Comparison of ENCODE assay signal across 22 cellular contexts in the genomic region with DNA sequence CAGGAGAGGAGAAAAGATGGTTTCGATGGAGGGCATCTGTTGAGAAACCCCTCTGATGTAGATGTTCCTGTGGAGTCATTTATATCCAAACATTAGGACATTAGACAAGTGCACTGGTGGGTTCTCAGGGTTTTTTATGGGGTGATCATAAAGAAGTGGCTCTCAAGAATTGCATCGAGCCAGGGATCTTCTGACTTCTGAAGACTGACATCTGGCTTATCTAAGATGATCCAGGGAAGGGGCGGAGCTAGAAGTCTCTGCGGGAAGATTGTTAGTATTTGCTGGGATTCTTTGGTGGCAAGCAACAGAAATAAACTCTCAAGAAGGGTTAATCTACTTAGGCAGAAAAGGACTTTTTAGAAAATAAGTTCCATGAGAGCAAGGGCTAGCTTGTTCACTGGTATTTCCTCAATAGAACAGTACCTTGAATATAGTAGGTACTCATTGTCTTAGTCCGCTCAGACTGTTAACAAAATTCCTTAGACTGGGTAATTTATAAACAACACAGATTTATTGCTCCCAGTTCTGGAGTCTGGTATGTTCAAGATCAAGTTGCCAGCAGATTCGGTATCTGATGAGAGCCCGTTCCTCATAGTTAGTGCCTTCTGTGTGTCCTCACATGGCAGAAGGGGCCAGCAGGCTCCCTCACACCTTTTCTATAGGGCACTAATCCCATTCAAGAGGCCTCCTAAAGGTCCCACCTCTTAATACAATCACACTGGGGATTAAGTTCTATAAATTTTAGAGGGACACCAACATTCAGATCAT. TPM values are rescaled to one million over a fixed set of nuclear protein-coding genes. Genes with fewer than 3 reads are reported as not detected.
A peak's percentile ranks its signal among the peaks of the same experiment; 100 is the strongest.
DNase-seq lines count a peak whose midpoint lies in the region; ATAC-seq and TF ChIP-seq lines count a peak whose summit lies in the region.
"Had no signal": no experiment of that assay in that cellular context is flagged by ENCODE, and none has a peak within 500 bp of the region (broad histone marks: within the 10 kb centered on the region; RNA-seq: fewer than 3 reads in every experiment).

No MANE protein-coding gene starts in this region.

- TF ChIP-seq POLR2A in esophagus muscularis mucosa (IDR thresholded peaks at IDR 0.05; ENCODE audit: low read depth) (no peak), gastrocnemius medialis (IDR thresholded peaks at IDR 0.05) (no peak)

- DNase-seq in left ventricle myocardium inferior: no peak
- DNase-seq in left ventricle myocardium superior: no peak
- DNase-seq in esophagus muscularis mucosa (ENCODE audit: extremely low spot score): peak; percentile 80
- no peak for DNase-seq in gastrocnemius medialis
- DNase-seq in activated effector memory CD4-positive, alpha-beta T cell treated with Interleukin-2 at 50 U/mL for 16 hours: no peak
- no peak for DNase-seq in Kasumi-1 (lab: John Stamatoyannopoulos, UW)
- DNase-seq in mesothelial cell of epicardium (ENCODE audit: low spot score in 2 of 2, unreplicated experiment in 2 of 2): no peak
- DNase-seq: activated CD4-positive, alpha-beta T cell treated with anti-CD3 and anti-CD28 coated beads, Interleukin-2, amount 50 U/mL, for 1 hour; activated naive CD8-positive, alpha-beta T cell treated with anti-CD3 and anti-CD28 coated beads for 36 hours; DND-41; esophagus squamous epithelium; KG1; midbrain; NCI-H1694 treated with DMSO at 0.1 percent for 48 hours; NCI-H446; small intestine had no signal

- no peaks in the 10 kb centered on the region for H3K27me3 Mint-ChIP-seq in mesothelial cell of epicardium (ENCODE audit: low read depth)
- H3K27me3 Mint-ChIP-seq: activated naive CD8-positive, alpha-beta T cell treated with anti-CD3 and anti-CD28 coated beads for 36 hours; stimulated activated memory B cell treated with anti-CD40 and anti-IgM and Interleukin-4, amounts not matched to agents 10 μg/mL and 1 μg/mL and 100 μg/mL, for 72 hours had no signal

- WGBS in esophagus muscularis mucosa: 79% methylated on average over 7 of the region's 7 CpGs

- peaks cover 7% of the 10 kb centered on the region for H3K4me1 Mint-ChIP-seq in mesothelial cell of epicardium
- H3K4me1 Mint-ChIP-seq: activated naive CD8-positive, alpha-beta T cell treated with anti-CD3 and anti-CD28 coated beads for 36 hours; neural crest cell had no signal

- no peak for ATAC-seq in left ventricle myocardium superior
- ATAC-seq in gastrocnemius medialis: no peak
- no peak for ATAC-seq in GM19463 (IDR thresholded peaks at IDR 0.05; ENCODE audit: unreplicated experiment)
- ATAC-seq: stimulated activated memory B cell treated with anti-CD40 and anti-IgM and Interleukin-4, amounts not matched to agents 10 μg/mL and 1 μg/mL and 100 μg/mL, for 72 hours had no signal

- TF ChIP-seq EP300 in esophagus muscularis mucosa (IDR thresholded peaks at IDR 0.05): no peak

- H3K9me3 Mint-ChIP-seq in mesothelial cell of epicardium: peaks cover 7% of the 10 kb centered on the region
- H3K9me3 Mint-ChIP-seq: activated naive CD8-positive, alpha-beta T cell treated with anti-CD3 and anti-CD28 coated beads for 36 hours; activated T-helper 2 cell treated with anti-CD3 and anti-CD28 coated beads, Interferon-gamma antibody, Interleukin-2, Interleukin-4, amounts not matched to agents 10 μg/mL and 5 μg/mL and 100 μg/mL, durations not matched to agents 14 hours and 24 hours and 36 hours; neural crest cell had no signal

- no peaks in the 10 kb centered on the region for H3K36me3 Mint-ChIP-seq in mesothelial cell of epicardium
- H3K36me3 Mint-ChIP-seq: activated naive CD8-positive, alpha-beta T cell treated with anti-CD3 and anti-CD28 coated beads for 36 hours; stimulated activated memory B cell treated with anti-CD40 and anti-IgM and Interleukin-4, amounts not matched to agents 10 μg/mL and 1 μg/mL and 100 μg/mL, for 72 hours had no signal

- H3K36me3 ChIP-seq in left ventricle myocardium inferior: no peaks in the 10 kb centered on the region
- H3K36me3 ChIP-seq in esophagus muscularis mucosa: no peaks in the 10 kb centered on the region
- H3K36me3 ChIP-seq in gastrocnemius medialis: no peaks in the 10 kb centered on the region
- H3K36me3 ChIP-seq: esophagus squamous epithelium, tibial nerve had no signal

- peaks cover 5% of the 10 kb centered on the region for H3K9me3 ChIP-seq in left ventricle myocardium inferior (replicated peaks)
- no peaks in the 10 kb centered on the region for H3K9me3 ChIP-seq in esophagus muscularis mucosa
- H3K9me3 ChIP-seq in gastrocnemius medialis: no peaks in the 10 kb centered on the region
- H3K9me3 ChIP-seq: esophagus squamous epithelium, tibial nerve had no signal

- no peaks in the 10 kb centered on the region for H3K27me3 ChIP-seq in left ventricle myocardium inferior (ENCODE audit: low read depth)
- H3K27me3 ChIP-seq in esophagus muscularis mucosa: no peaks in the 10 kb centered on the region
- no peaks in the 10 kb centered on the region for H3K27me3 ChIP-seq in gastrocnemius medialis
- H3K27me3 ChIP-seq: esophagus squamous epithelium, tibial nerve had no signal

- no peak overlapping the region for H3K27ac Mint-ChIP-seq in mesothelial cell of epicardium
- H3K27ac Mint-ChIP-seq: activated naive CD8-positive, alpha-beta T cell treated with anti-CD3 and anti-CD28 coated beads for 36 hours; activated T-helper 2 cell treated with anti-CD3 and anti-CD28 coated beads, Interferon-gamma antibody, Interleukin-2, Interleukin-4, amounts not matched to agents 10 μg/mL and 5 μg/mL and 100 μg/mL, durations not matched to agents 14 hours and 24 hours and 36 hours; stimulated activated memory B cell treated with anti-CD40 and anti-IgM and Interleukin-4, amounts not matched to agents 10 μg/mL and 1 μg/mL and 100 μg/mL, for 72 hours had no signal

- in situ Hi-C loops in gastrocnemius medialis (cut with MboI; ENCODE audit: low sequenced_read_pairs in 4 of 4): no loop called here

- H3K4me3 Mint-ChIP-seq in mesothelial cell of epicardium: no peak overlapping the region
- H3K4me3 Mint-ChIP-seq: activated naive CD8-positive, alpha-beta T cell treated with anti-CD3 and anti-CD28 coated beads for 36 hours; neural crest cell; stimulated activated memory B cell treated with anti-CD40 and anti-IgM and Interleukin-4, amounts not matched to agents 10 μg/mL and 1 μg/mL and 100 μg/mL, for 72 hours had no signal

- H3K27ac ChIP-seq in left ventricle myocardium inferior (replicated peaks) (peak overlapping the region; percentile 88), esophagus muscularis mucosa (replicated peaks in 1 of 4) (peak overlapping the region; percentile 63 to 83 (median 72)), gastrocnemius medialis (peak overlapping the region; percentile 91 to 98 (median 93))
- H3K27ac ChIP-seq: RWPE1 had no signal

- H3K4me1 ChIP-seq in left ventricle myocardium inferior (peaks cover 25% of the 10 kb centered on the region), esophagus muscularis mucosa (peaks cover 8 to 25% (median 24%) of the 10 kb centered on the region in 4 donors), gastrocnemius medialis (peaks cover 29 to 33% of the 10 kb centered on the region in 2 donors)

- no peak overlapping the region for H3K4me3 ChIP-seq in left ventricle myocardium inferior
- H3K4me3 ChIP-seq in esophagus muscularis mucosa: no peak overlapping the region
- H3K4me3 ChIP-seq in gastrocnemius medialis: peak overlapping the region in 3 of 4 donors; percentile 4 to 26 (median 10)
- H3K4me3 ChIP-seq: esophagus squamous epithelium, tibial nerve had no signal

- TF ChIP-seq CTCF in left ventricle myocardium inferior (IDR thresholded peaks at IDR 0.05; ENCODE audit: borderline replicate concordance) (no peak), esophagus muscularis mucosa (IDR thresholded peaks at IDR 0.05) (no peak), gastrocnemius medialis (IDR thresholded peaks at IDR 0.05 in 4 of 5, conservative IDR thresholded peaks at IDR 0.05 in 1 of 5) (no peak), mesothelial cell of epicardium (IDR thresholded peaks at IDR 0.05; ENCODE audit: unreplicated experiment) (no peak)

- intact Hi-C loops in left ventricle myocardium inferior (cut with micrococcal nuclease) (no loop called here), left ventricle myocardium superior (cut with micrococcal nuclease) (no loop called here), esophagus muscularis mucosa (cut with DNase I) (no loop called here), gastrocnemius medialis (cut with DNase I; ENCODE audit: low total_unique reads) (loop anchor here (10.0 kb wide), 2 partner anchors 266 to 366 kb away; a partner anchor contains a TSS)

RNA-seq across cellular contexts. Expression of a gene that starts 28.5 kb away (rescaled TPM):
- total RNA-seq in left ventricle myocardium inferior (83.6 TPM), left ventricle myocardium superior (96.3 TPM), esophagus muscularis mucosa (100 to 1,000 TPM in 1 of 4 donors, 10 to 100 TPM in 3; 83.6 to 135 (median 90.8) TPM), gastrocnemius medialis (10 to 100 TPM; 81.5 to 90.9 (median 83.2) TPM), mesothelial cell of epicardium (63.9 to 64.3 TPM (median 64.0 TPM) in 3 replicates)

Comparison
In these comparisons a context has a peak if more than half of its experiments do, and no peak if none do; other contexts are left out.
1. H3K4me3 ChIP-seq: peak in gastrocnemius medialis (3 of 4); none in left ventricle myocardium inferior (single experiment) and esophagus muscularis mucosa (0 of 4).
2. Peak in every context shown above with its lines, with median percentiles within 50 percentile points of each other: H3K27ac ChIP-seq.